In the genomic region with DNA sequence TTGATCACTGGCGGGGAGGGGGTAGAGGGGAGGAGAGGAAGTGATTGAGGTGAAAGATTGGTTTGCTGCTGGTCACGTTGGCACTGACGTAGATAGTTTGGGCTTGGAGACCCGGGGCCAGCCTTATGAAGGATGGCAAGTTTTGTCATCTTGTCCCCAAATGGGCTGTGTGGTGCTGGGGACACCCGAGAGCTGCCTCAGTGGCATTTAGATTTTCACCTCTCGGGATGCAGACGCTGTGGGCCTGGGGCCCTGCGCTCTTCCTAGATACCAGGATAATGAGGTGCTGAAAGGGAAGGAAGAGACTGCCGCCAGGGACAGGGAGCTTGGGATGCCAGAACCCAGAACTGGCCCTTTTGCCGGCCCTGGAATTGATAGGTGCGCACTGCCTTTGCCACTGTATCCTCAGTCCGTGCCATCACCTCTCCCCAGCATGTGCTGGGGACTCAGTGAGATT, we compare ENCODE assay signal across 9 cellular contexts. TPM values are rescaled to one million over a fixed set of nuclear protein-coding genes. Genes with fewer than 3 reads are reported as not detected.
DNase-seq lines count a peak whose midpoint lies in the region; ATAC-seq, FAIRE-seq and TF ChIP-seq lines count a peak whose summit lies in the region.
"Had no signal": no experiment of that assay in that cellular context is flagged by ENCODE, and none has a peak within 500 bp of the region (broad histone marks: within the 10 kb centered on the region; RNA-seq: fewer than 3 reads in every experiment).

No MANE protein-coding gene starts in this region.

- intact Hi-C loops in HepG2 (cut with micrococcal nuclease; ENCODE audit: unreplicated experiment) = loop anchor here (2.0 kb wide), 1 partner anchor 14 kb away; no protein-coding TSS in a partner anchor
- intact Hi-C loops in stomach (cut with DNase I; ENCODE audit: low total_unique reads) = no loop called here

- peaks cover 44% of the 10 kb centered on the region for H3K4me1 Mint-ChIP-seq in activated CD8-positive, alpha-beta memory T cell treated with anti-CD3 and anti-CD28 coated beads, Interleukin-2, amount 10 ng/mL, durations not matched to agents 7 days and 5 days
- H3K4me1 Mint-ChIP-seq in WTC11 = peaks cover 71% of the 10 kb centered on the region

- TF ChIP-seq RAD21 in HepG2 (CRISPR knock-in tag; IDR thresholded peaks at IDR 0.05) = no peak

- H3K27me3 ChIP-seq in HepG2 (ENCODE audit: control insufficient read depth in 1 of 2, insufficient read depth in 2 of 2, low read length in 2 of 2) = peaks cover 13 to 73% of the 10 kb centered on the region in 2 experiments
- peaks cover 0 to 14% (median under 1%) of the 10 kb centered on the region in 3 donors for H3K27me3 ChIP-seq in stomach
- H3K27me3 ChIP-seq: uterus had no signal

- FAIRE-seq in HepG2 (lab: Jason Lieb, UNC) = no peak

- H3K9me3 ChIP-seq in HepG2 (ENCODE audit: low read length) (no peaks in the 10 kb centered on the region), stomach (no peaks in the 10 kb centered on the region)
- H3K9me3 ChIP-seq: uterus had no signal

- H3K36me3 ChIP-seq in HepG2 (replicated peaks in 1 of 2; ENCODE audit: control insufficient read depth in 1 of 2, insufficient read depth in 2 of 2, low read length in 2 of 2) = no peaks in the 10 kb centered on the region; a peak in 1 of 5 replicates
- peaks cover 9 to 30% (median 22%) of the 10 kb centered on the region in 4 donors for H3K36me3 ChIP-seq in stomach
- H3K36me3 ChIP-seq: uterus had no signal

- no peak for DNase-seq in activated CD8-positive, alpha-beta memory T cell treated with anti-CD3 and anti-CD28 coated beads, Interleukin-2, amount 10 ng/mL, durations not matched to agents 7 days and 5 days
- no peak for DNase-seq in activated CD8-positive, alpha-beta memory T cell treated with anti-CD3 and anti-CD28 coated beads for 24 hours
- DNase-seq in WTC11 (ENCODE audit: low spot score) (no peak), HepG2 (ENCODE audit: low spot score) (no peak), stomach (no peak), GM20000 (ENCODE audit: low spot score) (no peak), SKM-1 (lab: John Stamatoyannopoulos, UW; ENCODE audit: unreplicated experiment) (no peak), occipital lobe (lab: John Stamatoyannopoulos, UW) (no peak)

- TF ChIP-seq EP300 in HepG2 (IDR thresholded peaks at IDR 0.05; ENCODE audit: low read depth in 2 of 2, low read length in 2 of 2) = no peak
- no peak for TF ChIP-seq EP300 in HepG2 (CRISPR knock-in tag; IDR thresholded peaks at IDR 0.05; ENCODE audit: borderline replicate concordance)
- TF ChIP-seq EP300 in stomach (IDR thresholded peaks at IDR 0.05) = no peak

- H3K4me1 ChIP-seq in HepG2 (ENCODE audit: insufficient read depth, low read length) (peaks cover 52% of the 10 kb centered on the region), stomach (peaks cover 34 to 53% (median 44%) of the 10 kb centered on the region in 4 donors)

- no peak overlapping the region for H2AFZ ChIP-seq in HepG2 (ENCODE audit: low read length)

- H3K4me3 ChIP-seq in HepG2 (replicated peaks in 1 of 3; ENCODE audit: insufficient read depth in 1 of 3, low read depth in 2 of 3, low read length in 3 of 3) (peak overlapping the region in 1 of 3 experiments; percentile 87; a peak in 1 of 6 replicates), stomach (peak overlapping the region in 2 of 4 donors; percentile 95 to 99)

- H3K4me2 ChIP-seq in HepG2 (ENCODE audit: low read depth, low read length) = peak overlapping the region; percentile 85

- in situ Hi-C loops in HepG2 (cut with HindIII; ENCODE audit: extremely low pct_ligation_motif_present, low pct_unique_long_range_greater_than_20kb) = loop anchor here (5.0 kb wide), 1 partner anchor 61 kb away; no protein-coding TSS in a partner anchor

- H3K27ac ChIP-seq in HepG2 (ENCODE audit: extremely low read length, insufficient read depth, low read length) (no peak overlapping the region), stomach (peak overlapping the region in 4 of 5 donors; percentile 93 to 98 (median 96))

- no TSS peak for BruUV-seq in HepG2 (replicated peaks; lab: Mats Ljungman, UMichigan)

- no peak for TF ChIP-seq CTCF in WTC11 (IDR thresholded peaks at IDR 0.05)
- no peak for TF ChIP-seq CTCF in HepG2 (CRISPR knock-in tag; IDR thresholded peaks at IDR 0.05)
- no peak for TF ChIP-seq CTCF in stomach (IDR thresholded peaks at IDR 0.05)
- no peak for TF ChIP-seq CTCF in GM20000 (IDR thresholded peaks at IDR 0.05; ENCODE audit: extremely low read depth, missing control alignments)

- no peak for ATAC-seq in activated CD8-positive, alpha-beta memory T cell treated with anti-CD3 and anti-CD28 coated beads, Interleukin-2, amount 10 ng/mL, durations not matched to agents 7 days and 5 days
- ATAC-seq in WTC11 (peak; percentile 2), HepG2 (no peak)

- POLR2A ChIA-PET in WTC11 (lab: Charles Lee) = interaction anchor here (0.6 to 2.1 kb wide), 14 partner anchors 9 to 930 kb away, joined by 3 to 13 read pairs (median 5); a partner anchor contains a TSS
- POLR2A ChIA-PET in HepG2 (lab: Yijun Ruan, JAX) = interaction anchor here (0.7 to 2.4 kb wide), 8 partner anchors 9 to 173 kb away, joined by 3 to 40 read pairs (median 4); no protein-coding TSS in a partner anchor

- H3K79me2 ChIP-seq in HepG2 (ENCODE audit: insufficient read depth, low read length) = no peaks in the 10 kb centered on the region

- no peaks in the 10 kb centered on the region for H3K9me3 Mint-ChIP-seq in activated CD8-positive, alpha-beta memory T cell treated with anti-CD3 and anti-CD28 coated beads, Interleukin-2, amount 10 ng/mL, durations not matched to agents 7 days and 5 days (ENCODE audit: low read depth)
- H3K9me3 Mint-ChIP-seq in WTC11 = no peaks in the 10 kb centered on the region

- peaks cover 21% of the 10 kb centered on the region; the same call in 1 of the 2 replicates for H4K20me1 ChIP-seq in HepG2 (ENCODE audit: insufficient read depth, low read length)

- no peak overlapping the region for H3K9ac ChIP-seq in HepG2 (ENCODE audit: insufficient read depth, low read depth, low read length)

- TF ChIP-seq POLR2A in HepG2 (IDR thresholded peaks at IDR 0.05; ENCODE audit: insufficient read depth in 1 of 2, low read depth in 2 of 2, low read length in 2 of 2) = no peak
- TF ChIP-seq POLR2A in stomach (IDR thresholded peaks at IDR 0.05) = no peak

- H3K27me3 Mint-ChIP-seq in activated CD8-positive, alpha-beta memory T cell treated with anti-CD3 and anti-CD28 coated beads, Interleukin-2, amount 10 ng/mL, durations not matched to agents 7 days and 5 days = peaks cover 15% of the 10 kb centered on the region
- peaks cover 16% of the 10 kb centered on the region for H3K27me3 Mint-ChIP-seq in WTC11 (ENCODE audit: low read depth)

- CTCF ChIA-PET in activated CD8-positive, alpha-beta memory T cell treated with anti-CD3 and anti-CD28 coated beads, Interleukin-2, amount 10 ng/mL, durations not matched to agents 7 days and 5 days (lab: Charles Lee) = interaction anchor here (0.6 to 12.3 kb wide), 24 partner anchors 9 to 349 kb away, joined by 3 to 191 read pairs (median 4); a partner anchor contains a TSS
- CTCF ChIA-PET in WTC11 (lab: Charles Lee) (interaction anchor here (0.5 to 9.8 kb wide), 40 partner anchors 8 to 241 kb away, joined by 3 to 115 read pairs (median 7); a partner anchor contains a TSS), HepG2 (lab: Yijun Ruan, JAX; ENCODE audit: low intra/inter-chr PET ratio, low total read pairs) (interaction anchor here (0.9 to 4.3 kb wide), 2 partner anchors 15 to 60 kb away, joined by 5 to 59 read pairs; no protein-coding TSS in a partner anchor)

- WGBS in HepG2 (ENCODE audit: low lambda C conversion rate) = 38% methylated on average over 12 of the region's 12 CpGs
- 54 to 74% (median 70%) methylated on average over 10 to 12 of the region's 12 CpGs for WGBS in stomach, 5 donors

- H3K36me3 Mint-ChIP-seq in activated CD8-positive, alpha-beta memory T cell treated with anti-CD3 and anti-CD28 coated beads, Interleukin-2, amount 10 ng/mL, durations not matched to agents 7 days and 5 days = peaks cover 17% of the 10 kb centered on the region
- H3K36me3 Mint-ChIP-seq in WTC11 = peaks cover 6% of the 10 kb centered on the region

- H3K4me3 Mint-ChIP-seq in activated CD8-positive, alpha-beta memory T cell treated with anti-CD3 and anti-CD28 coated beads, Interleukin-2, amount 10 ng/mL, durations not matched to agents 7 days and 5 days = no peak overlapping the region
- peak overlapping the region; percentile 74 for H3K4me3 Mint-ChIP-seq in WTC11

- peak overlapping the region; percentile 87 for H3K27ac Mint-ChIP-seq in activated CD8-positive, alpha-beta memory T cell treated with anti-CD3 and anti-CD28 coated beads, Interleukin-2, amount 10 ng/mL, durations not matched to agents 7 days and 5 days
- peak overlapping the region; percentile 93 for H3K27ac Mint-ChIP-seq in WTC11

RNA-seq across cellular contexts. Expression of a gene that starts 1.4 kb away (rescaled TPM):
- 10 to 100 TPM in 1 of 2 experiments, 1 to 10 TPM in 1; 9.9 to 21.3 TPM for total RNA-seq in activated CD8-positive, alpha-beta memory T cell treated with anti-CD3 and anti-CD28 coated beads, Interleukin-2, amount 10 ng/mL, durations not matched to agents 7 days and 5 days
- total RNA-seq in WTC11 (2021) (23.8 to 24.6 TPM (median 24.2 TPM) in 3 replicates), HepG2 (2016; rRNA removed; fragmentation: Illumina TruSeq; extraction: Trizol) (0.66 and 0.77 TPM in 2 replicates), stomach (10 to 100 TPM; 48.4 to 62.9 (median 52.2) TPM), occipital lobe (8.3 TPM)
- 0.30 and 0.35 TPM in 2 replicates for total RNA-seq in HepG2 (2016; cell fraction: cytosol; rRNA removed; fragmentation: Illumina TruSeq; extraction: Trizol; ENCODE audit: low read depth)
- 0.59 and 0.95 TPM in 2 replicates for total RNA-seq in HepG2 (2016; cell fraction: insoluble cytoplasmic fraction; rRNA removed; fragmentation: Illumina TruSeq; extraction: Trizol)
- total RNA-seq in HepG2 (2016; cell fraction: membrane; rRNA removed; fragmentation: Illumina TruSeq; extraction: Trizol) = 0.83 and 0.93 TPM in 2 replicates
- total RNA-seq in HepG2 (2016; cell fraction: nucleus; rRNA removed; fragmentation: Illumina TruSeq; extraction: Trizol) = 0.66 and 1.2 TPM in 2 replicates
- polyA plus RNA-seq in HepG2 (2011; rRNA removed) (2.4 and 3.2 TPM in 2 replicates), stomach (10 to 100 TPM; 18.7 to 46.9 (median 39.7) TPM)
- polyA plus RNA-seq in HepG2 (2011; cell fraction: cytosol; rRNA removed) = 2.4 and 2.6 TPM in 2 replicates
- 4.1 and 5.9 TPM in 2 replicates for polyA plus RNA-seq in HepG2 (2011; cell fraction: nucleus; rRNA removed)
- 0.94 and 3.5 TPM in 2 replicates for polyA plus RNA-seq in HepG2 (2012)
- 0.05 and 0.10 TPM in 2 replicates for polyA plus RNA-seq in HepG2 (2016; cell fraction: cytosol; fragmentation: Illumina TruSeq; extraction: Trizol; ENCODE audit: low read depth)
- polyA plus RNA-seq in HepG2 (2016; cell fraction: insoluble cytoplasmic fraction; fragmentation: Illumina TruSeq; extraction: Trizol; ENCODE audit: low read depth) = 0.32 and 0.52 TPM in 2 replicates
- polyA plus RNA-seq in HepG2 (2016; cell fraction: membrane; fragmentation: Illumina TruSeq; extraction: Trizol; ENCODE audit: low read depth) = 0.27 and 0.28 TPM in 2 replicates
- 1.1 and 1.3 TPM in 2 replicates for polyA plus RNA-seq in HepG2 (2016; cell fraction: nucleus; fragmentation: Illumina TruSeq; extraction: Trizol; ENCODE audit: insufficient read depth, low read depth)
- polyA minus RNA-seq in HepG2 (2011; rRNA and poly(A)+ RNA removed; ENCODE audit: low replicate concordance) = 11.0 and 18.7 TPM in 2 replicates
- 6.9 and 7.9 TPM in 2 replicates for polyA minus RNA-seq in HepG2 (2011; cell fraction: cytosol; rRNA and poly(A)+ RNA removed)
- 3.5 and 5.2 TPM in 2 replicates for polyA minus RNA-seq in HepG2 (2011; cell fraction: nucleus; rRNA and poly(A)+ RNA removed)

RNA-seq across cellular contexts. Expression of a gene that starts 17.2 kb away (rescaled TPM):
- total RNA-seq in activated CD8-positive, alpha-beta memory T cell treated with anti-CD3 and anti-CD28 coated beads, Interleukin-2, amount 10 ng/mL, durations not matched to agents 7 days and 5 days = 10 to 100 TPM; 52.2 to 70.2 TPM
- 45.4 to 51.4 TPM (median 47.0 TPM) in 3 replicates for total RNA-seq in WTC11 (2021)
- 18.8 and 25.9 TPM in 2 replicates for total RNA-seq in HepG2 (2016; rRNA removed; fragmentation: Illumina TruSeq; extraction: Trizol)
- total RNA-seq in HepG2 (2016; cell fraction: cytosol; rRNA removed; fragmentation: Illumina TruSeq; extraction: Trizol; ENCODE audit: low read depth) = 10.8 and 10.9 TPM in 2 replicates
- total RNA-seq in HepG2 (2016; cell fraction: insoluble cytoplasmic fraction; rRNA removed; fragmentation: Illumina TruSeq; extraction: Trizol) = 14.8 and 27.5 TPM in 2 replicates
- 11.3 and 11.9 TPM in 2 replicates for total RNA-seq in HepG2 (2016; cell fraction: membrane; rRNA removed; fragmentation: Illumina TruSeq; extraction: Trizol)
- total RNA-seq in HepG2 (2016; cell fraction: nucleus; rRNA removed; fragmentation: Illumina TruSeq; extraction: Trizol) = 27.4 and 30.7 TPM in 2 replicates
- 31.5 and 42.3 TPM in 2 replicates for polyA plus RNA-seq in HepG2 (2011; rRNA removed)
- 30.6 and 33.0 TPM in 2 replicates for polyA plus RNA-seq in HepG2 (2011; cell fraction: cytosol; rRNA removed)
- 151 and 153 TPM in 2 replicates for polyA plus RNA-seq in HepG2 (2011; cell fraction: nucleus; rRNA removed)
- 18.3 and 27.7 TPM in 2 replicates for polyA plus RNA-seq in HepG2 (2012)
- polyA plus RNA-seq in HepG2 (2016; cell fraction: cytosol; fragmentation: Illumina TruSeq; extraction: Trizol; ENCODE audit: low read depth) = 2.9 and 3.9 TPM in 2 replicates
- polyA plus RNA-seq in HepG2 (2016; cell fraction: insoluble cytoplasmic fraction; fragmentation: Illumina TruSeq; extraction: Trizol; ENCODE audit: low read depth) = 12.8 and 16.5 TPM in 2 replicates
- 6.1 and 6.7 TPM in 2 replicates for polyA plus RNA-seq in HepG2 (2016; cell fraction: membrane; fragmentation: Illumina TruSeq; extraction: Trizol; ENCODE audit: low read depth)
- polyA plus RNA-seq in HepG2 (2016; cell fraction: nucleus; fragmentation: Illumina TruSeq; extraction: Trizol; ENCODE audit: insufficient read depth, low read depth) = 50.4 and 56.8 TPM in 2 replicates
- polyA minus RNA-seq in HepG2 (2011; rRNA and poly(A)+ RNA removed; ENCODE audit: low replicate concordance) = 49.2 and 54.3 TPM in 2 replicates
- polyA minus RNA-seq in HepG2 (2011; cell fraction: cytosol; rRNA and poly(A)+ RNA removed) = 13.6 and 15.2 TPM in 2 replicates
- 58.3 and 63.7 TPM in 2 replicates for polyA minus RNA-seq in HepG2 (2011; cell fraction: nucleus; rRNA and poly(A)+ RNA removed)
- 100 to 1,000 TPM in 2 of 5 donors, 10 to 100 TPM in 3; 27.8 to 209 (median 41.7) TPM for total RNA-seq in stomach
- polyA plus RNA-seq in stomach = 10 to 100 TPM; 11.9 to 19.1 (median 14.9) TPM
- total RNA-seq in occipital lobe = 39.0 TPM
